Comparison of ENCODE assay signal across 9 cellular contexts in the genomic region with DNA sequence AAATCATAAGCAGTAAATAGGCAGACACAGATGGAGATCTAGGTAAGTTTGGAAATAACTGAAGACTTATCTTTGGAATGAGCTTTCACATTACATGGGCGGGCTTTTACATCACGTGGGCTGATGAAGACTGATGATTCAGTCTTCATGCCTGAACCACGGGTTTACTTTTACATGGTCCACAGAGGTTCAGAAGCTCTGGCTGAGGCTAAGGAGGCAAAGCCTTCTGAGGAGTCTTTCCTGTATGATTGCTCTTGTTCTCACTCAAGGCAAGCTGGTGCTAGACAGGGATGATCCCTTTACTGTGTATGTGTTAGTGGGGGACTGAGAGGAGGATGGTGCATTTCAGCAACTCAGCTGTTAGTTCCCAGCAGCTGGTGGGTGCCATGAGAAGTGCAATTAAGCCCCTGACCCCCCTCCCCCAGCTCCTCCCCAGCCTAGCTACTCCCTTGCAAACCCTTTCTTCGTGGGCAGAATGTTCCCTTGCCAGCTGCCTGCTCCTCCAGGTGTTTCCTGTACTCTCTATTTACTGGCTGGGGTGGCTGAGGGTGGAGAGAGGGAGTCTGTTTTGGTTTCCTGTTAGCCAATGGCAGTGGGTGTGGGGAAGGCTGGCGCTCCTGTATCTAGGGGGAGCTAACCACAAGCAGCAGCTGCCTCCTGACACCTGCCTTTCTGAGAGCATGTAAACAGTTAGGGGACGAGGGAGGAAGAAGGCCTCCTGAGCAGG. TPM values are rescaled to one million over a fixed set of nuclear protein-coding genes. Genes with fewer than 3 reads are reported as not detected.
DNase-seq lines count a peak whose midpoint lies in the region; ATAC-seq lines count a peak whose summit lies in the region.
"Had no signal": no experiment of that assay in that cellular context is flagged by ENCODE, and none has a peak within 500 bp of the region (broad histone marks: within the 10 kb centered on the region; RNA-seq: fewer than 3 reads in every experiment).

No MANE protein-coding gene starts in this region.

- no peaks in the 10 kb centered on the region for H3K36me3 Mint-ChIP-seq in activated naive CD4-positive, alpha-beta T cell treated with anti-CD3 and anti-CD28 coated beads, Interleukin-2, amount 50 U/mL, for 24 hours

- 2% methylated on average over 6 of the region's 6 CpGs for WGBS in thymus

- H3K27ac ChIP-seq in thymus (ENCODE audit: low read depth) = peak overlapping the region; percentile 96

- ATAC-seq in GM19463 (IDR thresholded peaks at IDR 0.05; ENCODE audit: unreplicated experiment) = peak; percentile 62
- peak; percentile 38 for ATAC-seq in HG03469 (IDR thresholded peaks at IDR 0.05; ENCODE audit: unreplicated experiment)
- ATAC-seq in GM21526 (IDR thresholded peaks at IDR 0.05; ENCODE audit: low FRiP score, unreplicated experiment) = no peak

- peak overlapping the region; percentile 77 for H3K4me3 Mint-ChIP-seq in activated naive CD4-positive, alpha-beta T cell treated with anti-CD3 and anti-CD28 coated beads, Interleukin-2, amount 50 U/mL, for 24 hours

- no peaks in the 10 kb centered on the region for H3K27me3 Mint-ChIP-seq in activated naive CD4-positive, alpha-beta T cell treated with anti-CD3 and anti-CD28 coated beads, Interleukin-2, amount 50 U/mL, for 24 hours

- peaks cover 87% of the 10 kb centered on the region for H3K4me1 ChIP-seq in thymus (ENCODE audit: control insufficient read depth, insufficient read depth, low read length)

- H3K9me3 ChIP-seq in thymus (ENCODE audit: control insufficient read depth) = no peaks in the 10 kb centered on the region

- peak overlapping the region; percentile 31 for H3K4me3 ChIP-seq in thymus (ENCODE audit: low read length)

- DNase-seq in DMS53 (lab: John Stamatoyannopoulos, UW) = peak; percentile 99
- DNase-seq in NCI-H82 (lab: John Stamatoyannopoulos, UW) = peak; percentile 96
- peak; percentile 79 for DNase-seq in iris pigment epithelial cell (ENCODE audit: low read depth)

- H3K9me3 Mint-ChIP-seq in activated naive CD4-positive, alpha-beta T cell treated with anti-CD3 and anti-CD28 coated beads, Interleukin-2, amount 50 U/mL, for 24 hours = no peaks in the 10 kb centered on the region

- peaks cover 88% of the 10 kb centered on the region for H3K4me1 Mint-ChIP-seq in activated naive CD4-positive, alpha-beta T cell treated with anti-CD3 and anti-CD28 coated beads, Interleukin-2, amount 50 U/mL, for 24 hours

- H3K27me3 ChIP-seq in thymus (ENCODE audit: control insufficient read depth, insufficient read depth) = no peaks in the 10 kb centered on the region

- no peaks in the 10 kb centered on the region for H3K36me3 ChIP-seq in thymus (ENCODE audit: control insufficient read depth, insufficient read depth)

- H3K27ac Mint-ChIP-seq in activated naive CD4-positive, alpha-beta T cell treated with anti-CD3 and anti-CD28 coated beads, Interleukin-2, amount 50 U/mL, for 24 hours = peak overlapping the region; percentile 85

RNA-seq across cellular contexts. Expression of a gene that starts 15.4 kb away (rescaled TPM):
- polyA plus RNA-seq in thymus = 171 TPM

RNA-seq across cellular contexts. Expression of a gene that starts 30.2 kb away (rescaled TPM):
- 7.5 TPM for polyA plus RNA-seq in thymus
- polyA plus RNA-seq: neural cell had no signal
